Comparison of ENCODE assay signal across 8 cellular contexts in the genomic region with DNA sequence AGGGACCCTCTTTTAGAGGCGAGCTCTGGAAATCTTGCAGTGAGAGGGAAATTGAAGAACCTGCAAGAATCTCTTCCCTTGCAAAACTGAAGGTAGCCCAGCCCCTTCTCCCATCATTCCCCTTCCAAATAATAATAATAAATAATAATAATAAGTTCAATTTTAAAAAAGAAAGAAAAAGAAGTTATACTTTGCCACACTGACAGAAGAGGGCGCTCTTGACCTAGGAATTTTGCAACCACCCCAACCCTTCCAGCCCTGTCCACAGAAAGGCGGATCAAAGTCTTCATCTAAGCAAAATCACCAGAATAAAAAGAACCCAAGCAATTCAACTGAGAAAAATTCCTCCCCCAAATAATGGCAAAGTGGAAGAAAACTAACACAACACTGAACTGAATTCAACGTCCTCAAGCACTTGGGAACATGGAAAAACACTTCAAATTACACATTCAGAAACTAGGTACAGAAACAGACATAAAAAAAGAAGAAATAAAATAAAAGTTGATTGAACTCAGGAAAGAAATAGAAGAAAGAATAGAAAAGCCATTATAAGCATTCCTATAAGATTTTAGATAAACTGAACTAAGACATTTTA.
DNase-seq lines count a peak whose midpoint lies in the region; ATAC-seq and TF ChIP-seq lines count a peak whose summit lies in the region.

No MANE protein-coding gene starts in this region.

- TF ChIP-seq CTCF in Peyer's patch (IDR thresholded peaks at IDR 0.05), result peak in 5 of 6 experiments; percentile 13 to 78 (median 65)
- TF ChIP-seq CTCF in retinal pigment epithelial cell (conservative IDR thresholded peaks at IDR 0.05; ENCODE audit: low read depth, low read length), result peak; percentile 58

- no peak for TF ChIP-seq POLR2A in Peyer's patch (IDR thresholded peaks at IDR 0.05)

- H3K36me3 ChIP-seq in Peyer's patch, result no peaks in the 10 kb centered on the region

- no peaks in the 10 kb centered on the region for H3K9me3 ChIP-seq in Peyer's patch

- H3K27ac ChIP-seq in Peyer's patch, result no peak overlapping the region

- H3K4me3 ChIP-seq in Peyer's patch (no peak overlapping the region), retinal pigment epithelial cell (ENCODE audit: low read length) (no peak overlapping the region)

- DNase-seq in DMS53 treated with DMSO at 0.1 percent for 48 hours (lab: John Stamatoyannopoulos, UW; ENCODE audit: unreplicated experiment), result peak; percentile 42
- peak; percentile 63 for DNase-seq in HuH-7.5 (ENCODE audit: low spot score)
- peak in 1 of 3 donors; percentile 66 for DNase-seq in Peyer's patch
- DNase-seq in activated effector memory CD4-positive, alpha-beta T cell treated with anti-CD3 and anti-CD28 coated beads, Interleukin-2, amount 50 U/mL, for 16 hours, result peak; percentile 72
- DNase-seq in glomerular visceral epithelial cell (ENCODE audit: extremely low spot score), result peak; percentile 81
- DNase-seq in retinal pigment epithelial cell (ENCODE audit: low read depth), result no peak

- H3K27me3 ChIP-seq in Peyer's patch, result no peaks in the 10 kb centered on the region

- H3K4me1 ChIP-seq in Peyer's patch, result peaks cover 0 to 5% (median 0%) of the 10 kb centered on the region in 4 donors

- no peak for ATAC-seq in HG02973 (IDR thresholded peaks at IDR 0.05; ENCODE audit: unreplicated experiment)
- no peak for ATAC-seq in HG03196 (IDR thresholded peaks at IDR 0.05; ENCODE audit: unreplicated experiment)
